In the genomic region with DNA sequence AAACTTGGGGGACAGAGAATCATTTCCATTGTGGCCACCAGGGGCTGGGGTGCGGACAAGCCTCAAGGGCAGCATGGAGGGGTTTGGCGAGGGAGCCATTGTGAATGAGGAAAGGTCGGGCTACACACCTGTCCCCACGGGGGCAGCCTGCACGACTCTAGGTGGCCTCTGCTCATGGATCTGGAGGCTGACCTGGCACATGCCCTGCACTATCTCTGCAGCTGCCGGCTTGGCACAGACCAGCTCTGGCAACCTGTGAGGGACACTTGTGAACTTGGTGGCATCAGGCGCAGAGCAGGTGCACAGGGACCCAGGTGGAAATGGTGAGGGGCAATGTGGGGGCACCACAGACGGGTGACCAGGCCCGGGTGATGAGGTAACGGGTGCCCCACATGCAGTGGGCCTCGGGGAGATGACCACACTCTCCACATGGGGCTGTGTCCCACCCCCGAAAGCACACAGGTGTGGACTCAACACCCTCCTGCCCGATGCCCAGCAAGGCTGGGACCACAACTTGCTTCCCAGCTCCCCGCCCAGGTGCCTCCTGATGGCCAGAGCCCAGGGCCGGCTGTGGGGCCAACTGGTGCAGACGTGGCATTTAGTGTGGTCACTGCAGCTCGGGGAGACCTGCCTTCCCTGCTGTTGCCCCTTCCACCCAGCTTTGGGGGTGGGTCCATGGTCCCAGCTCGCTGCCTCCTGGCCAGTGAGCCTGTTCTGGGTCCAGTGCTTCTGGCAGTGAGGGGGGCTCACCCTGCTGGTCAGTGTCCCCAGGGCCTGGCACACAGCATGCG, we compare ENCODE assay signal across 15 cellular contexts.
A peak's percentile ranks its signal among the peaks of the same experiment; 100 is the strongest.
DNase-seq lines count a peak whose midpoint lies in the region; ATAC-seq, FAIRE-seq and TF ChIP-seq lines count a peak whose summit lies in the region.
"Had no signal": no experiment of that assay in that cellular context is flagged by ENCODE, and none has a peak within 500 bp of the region (broad histone marks: within the 10 kb centered on the region; RNA-seq: fewer than 3 reads in every experiment).

No MANE protein-coding gene starts in this region.

- FAIRE-seq in GM12892 (lab: Jason Lieb, UNC) = no peak

- H3K9ac ChIP-seq in neural progenitor cell = no peak overlapping the region

- H3K27me3 ChIP-seq in neural progenitor cell = no peaks in the 10 kb centered on the region
- H3K27me3 ChIP-seq: colonic mucosa, left lung had no signal

- POLR2A ChIA-PET in RWPE1 (lab: Yijun Ruan, JAX; ENCODE audit: low non-redundant PET) = no interaction called here

- H3K4me1 ChIP-seq in neural progenitor cell = peaks cover 8% of the 10 kb centered on the region
- H3K4me1 ChIP-seq: colonic mucosa had no signal

- no peak overlapping the region for H3K4me3 Mint-ChIP-seq in neural progenitor cell
- H3K4me3 Mint-ChIP-seq: naive B cell had no signal

- DNase-seq in RWPE1 (ENCODE audit: low spot score) = no peak
- DNase-seq in epithelial cell of esophagus (ENCODE audit: low read depth) = no peak
- DNase-seq in neural progenitor cell (ENCODE audit: low spot score) = no peak
- no peak for DNase-seq in GM12892 (ENCODE audit: insufficient read length)
- no peak for DNase-seq in OCI-M1 (lab: John Stamatoyannopoulos, UW)
- no peak for DNase-seq in NCI-H2107 (lab: John Stamatoyannopoulos, UW)
- DNase-seq: activated CD4-positive, CD25-positive, alpha-beta regulatory T cell treated with anti-CD3 and anti-CD28 coated beads, Interleukin-2, amount 50 U/mL, for 72 hours; colonic mucosa; GF-D8; hippocampal formation; naive B cell; NK-92 treated with Interleukin-12 subunit alpha and Interleukin-12 subunit beta, amount 100 ng/mL, for 24 hours had no signal

- H3K27ac ChIP-seq in RWPE1 (peak overlapping the region; percentile 21), neural progenitor cell (no peak overlapping the region)
- H3K27ac ChIP-seq: colonic mucosa, left lung had no signal

- no peak overlapping the region for H3K4me2 ChIP-seq in neural progenitor cell

- TF ChIP-seq CTCF in GM12873 (IDR thresholded peaks at IDR 0.05; ENCODE audit: insufficient read depth, low read depth, low read length, missing control alignments) = peak; percentile 6
- no peak for TF ChIP-seq CTCF in RWPE1 (conservative IDR thresholded peaks at IDR 0.05; ENCODE audit: low read depth)
- peak; percentile 15 for TF ChIP-seq CTCF in epithelial cell of esophagus (IDR thresholded peaks at IDR 0.05; ENCODE audit: insufficient read depth, low read depth, low read length, missing control alignments)
- peak; percentile 18 for TF ChIP-seq CTCF in neural progenitor cell (IDR thresholded peaks at IDR 0.05)

- no peaks in the 10 kb centered on the region for H3K27me3 Mint-ChIP-seq in neural progenitor cell (ENCODE audit: insufficient read depth, low read depth)

- no peaks in the 10 kb centered on the region for H3K79me2 ChIP-seq in neural progenitor cell (ENCODE audit: low read depth)

- H3K27ac Mint-ChIP-seq in neural progenitor cell = peak overlapping the region; percentile 10

- H3K9me3 Mint-ChIP-seq in neural progenitor cell = peaks cover 5% of the 10 kb centered on the region

- ATAC-seq in GM21825 (IDR thresholded peaks at IDR 0.05; ENCODE audit: unreplicated experiment) = no peak
- ATAC-seq: left lung had no signal

- H3K4me1 Mint-ChIP-seq in neural progenitor cell = peaks cover 16% of the 10 kb centered on the region

- peaks cover 9% of the 10 kb centered on the region for H3F3A ChIP-seq in neural progenitor cell (ENCODE audit: low read depth)

- peaks cover 3% of the 10 kb centered on the region for H3K36me3 Mint-ChIP-seq in neural progenitor cell
- H3K36me3 Mint-ChIP-seq: naive B cell had no signal

- CTCF ChIA-PET in RWPE1 (lab: Yijun Ruan, JAX) = interaction anchor here (0.6 kb wide), 1 partner anchor 84 kb away, joined by 3 read pairs; no protein-coding TSS in a partner anchor

- no peak overlapping the region for H3K4me3 ChIP-seq in epithelial cell of esophagus (ENCODE audit: low read length)
- no peak overlapping the region for H3K4me3 ChIP-seq in neural progenitor cell
- H3K4me3 ChIP-seq: colonic mucosa, left lung had no signal

- no peaks in the 10 kb centered on the region for H3K36me3 ChIP-seq in neural progenitor cell
- H3K36me3 ChIP-seq: colonic mucosa had no signal

- H3K9me3 ChIP-seq in neural progenitor cell (ENCODE audit: low read depth) = no peaks in the 10 kb centered on the region
- H3K9me3 ChIP-seq: colonic mucosa, left lung had no signal

- no peak overlapping the region for H2AFZ ChIP-seq in neural progenitor cell (replicated peaks)

- H4K20me1 ChIP-seq in neural progenitor cell (ENCODE audit: low read depth) = peaks cover 3% of the 10 kb centered on the region

- TF ChIP-seq POLR2A in GM12892 (IDR thresholded peaks at IDR 0.05; ENCODE audit: low read depth, low read length) = no peak
